ENCODE assay signal across 22 cellular contexts in genomic region chr9:70091103-70091502, GRCh38. TPM values are rescaled to one million over a fixed set of nuclear protein-coding genes. Genes with fewer than 3 reads are reported as not detected.
"Had no signal": no experiment of that assay in that cellular context is flagged by ENCODE, and none has a peak within 500 bp of the region (broad histone marks: within the 10 kb centered on the region; RNA-seq: fewer than 3 reads in every experiment).

No MANE protein-coding gene starts in this region.

- H3K27me3 ChIP-seq: adrenal gland, cardiac muscle cell, hepatocyte, stomach, suprapubic skin, tibial artery had no signal

- H3K9me3 ChIP-seq: adrenal gland, stomach, suprapubic skin, tibial artery had no signal

- H2AFZ ChIP-seq: hepatocyte had no signal

- H3K4me1 ChIP-seq: adrenal gland had no signal

- DNase-seq: activated CD4-positive, alpha-beta T cell treated with anti-CD3 and anti-CD28 coated beads for 4 hours; activated CD4-positive, alpha-beta T cell treated with anti-CD3 and anti-CD28 coated beads, Interleukin-2, amount 50 U/mL, for 4 hours; activated naive CD4-positive, alpha-beta T cell treated with Interleukin-2 at 50 U/mL for 16 hours; activated naive CD8-positive, alpha-beta T cell treated with anti-CD3 and anti-CD28 coated beads for 36 hours; activated T-cell treated with anti-CD3 and anti-CD28 coated beads for 4 hours; activated T-cell treated with anti-CD3 and anti-CD28 coated beads, Interleukin-2, amount 50 U/mL, for 72 hours; adrenal gland; aorta; endodermal cell; islet precursor cell; mammary epithelial cell; natural killer cell; stimulated activated CD4-positive, alpha-beta T cell treated with anti-CD3 and anti-CD28 coated beads, Interleukin-1b, Interleukin-23, amount 100 ng/mL, for 48 hours; stimulated activated CD4-positive, alpha-beta T cell treated with anti-CD3 and anti-CD28 coated beads, Interleukin-4, amount 100 ng/mL, for 4 hours; stimulated activated CD8-positive, alpha-beta memory T cell treated with anti-CD3 and anti-CD28 coated beads, Interleukin-4, amount 100 ng/mL, for 48 hours; stomach; T-helper 1 cell; tibial artery had no signal

- H3K79me2 ChIP-seq: hepatocyte had no signal

- H3K4me3 ChIP-seq: adrenal gland, cardiac muscle cell, hepatocyte, smooth muscle cell, stomach, suprapubic skin, tibial artery had no signal

- H3K27ac ChIP-seq: adrenal gland, cardiac muscle cell, hepatocyte, suprapubic skin had no signal

- H3K36me3 ChIP-seq: adrenal gland, cardiac muscle cell, stomach, suprapubic skin, tibial artery had no signal

- H3K4me2 ChIP-seq: hepatocyte, smooth muscle cell had no signal

RNA-seq across cellular contexts. Expression of gene MAMDC2, which starts 47.5 kb away (rescaled TPM):
- total RNA-seq: activated naive CD8-positive, alpha-beta T cell treated with anti-CD3 and anti-CD28 coated beads for 36 hours; activated T-cell treated with anti-CD3 and anti-CD28 coated beads, Interleukin-2, amount 50 U/mL, for 72 hours had no signal
